ENCODE assay signal across 1 cellular context in genomic region chr3:194386610-194387009, GRCh38.
TF ChIP-seq lines count a peak whose summit lies in the region.

No MANE protein-coding gene starts in this region.

TF ChIP-seq in K562, 482 proteins besides CTCF, POLR2A, EP300 and RAD21:
- TF ChIP-seq PRDM10 (IDR thresholded peaks at IDR 0.05; ENCODE audit: partially characterized antibody): no peak
- TF ChIP-seq MLLT1 (IDR thresholded peaks at IDR 0.05): no peak
- peak in 1 of 2 experiments; percentile 91; a peak in 2 of 4 replicates for TF ChIP-seq FOXA3 (CRISPR knock-in tag; conservative IDR thresholded peaks at IDR 0.05 in 1 of 2, IDR thresholded peaks at IDR 0.05 in 1 of 2)
- TF ChIP-seq HES1 (IDR thresholded peaks at IDR 0.05; ENCODE audit: low read depth): peak; percentile 22; the same call in 1 of the 2 replicates
- peak; percentile 53 for TF ChIP-seq MEIS2 (IDR thresholded peaks at IDR 0.05; ENCODE audit: partially characterized antibody)
TF ChIP-seq in K562: peak in this region for 3.
